1 cellular context compared by ENCODE assay signal in genomic region chr13:99663908-99664307, GRCh38.
TF ChIP-seq lines count a peak whose summit lies in the region.

No MANE protein-coding gene starts in this region.

TF ChIP-seq in HEK293, 187 proteins besides CTCF, POLR2A, EP300 and RAD21 (continued from another document):
- TF ChIP-seq, protein P1, sequence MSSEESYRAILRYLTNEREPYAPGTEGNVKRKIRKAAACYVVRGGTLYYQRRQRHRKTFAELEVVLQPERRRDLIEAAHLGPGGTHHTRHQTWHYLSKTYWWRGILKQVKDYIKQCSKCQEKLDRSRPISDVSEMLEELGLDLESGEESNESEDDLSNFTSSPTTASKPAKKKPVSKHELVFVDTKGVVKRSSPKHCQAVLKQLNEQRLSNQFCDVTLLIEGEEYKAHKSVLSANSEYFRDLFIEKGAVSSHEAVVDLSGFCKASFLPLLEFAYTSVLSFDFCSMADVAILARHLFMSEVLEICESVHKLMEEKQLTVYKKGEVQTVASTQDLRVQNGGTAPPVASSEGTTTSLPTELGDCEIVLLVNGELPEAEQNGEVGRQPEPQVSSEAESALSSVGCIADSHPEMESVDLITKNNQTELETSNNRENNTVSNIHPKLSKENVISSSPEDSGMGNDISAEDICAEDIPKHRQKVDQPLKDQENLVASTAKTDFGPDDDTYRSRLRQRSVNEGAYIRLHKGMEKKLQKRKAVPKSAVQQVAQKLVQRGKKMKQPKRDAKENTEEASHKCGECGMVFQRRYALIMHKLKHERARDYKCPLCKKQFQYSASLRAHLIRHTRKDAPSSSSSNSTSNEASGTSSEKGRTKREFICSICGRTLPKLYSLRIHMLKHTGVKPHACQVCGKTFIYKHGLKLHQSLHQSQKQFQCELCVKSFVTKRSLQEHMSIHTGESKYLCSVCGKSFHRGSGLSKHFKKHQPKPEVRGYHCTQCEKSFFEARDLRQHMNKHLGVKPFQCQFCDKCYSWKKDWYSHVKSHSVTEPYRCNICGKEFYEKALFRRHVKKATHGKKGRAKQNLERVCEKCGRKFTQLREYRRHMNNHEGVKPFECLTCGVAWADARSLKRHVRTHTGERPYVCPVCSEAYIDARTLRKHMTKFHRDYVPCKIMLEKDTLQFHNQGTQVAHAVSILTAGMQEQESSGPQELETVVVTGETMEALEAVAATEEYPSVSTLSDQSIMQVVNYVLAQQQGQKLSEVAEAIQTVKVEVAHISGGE (tag by site-specific recombination; conservative IDR thresholded peaks at IDR 0.05; ENCODE audit: low read depth) = no peak
- TF ChIP-seq ZNF530 (tag by site-specific recombination; IDR thresholded peaks at IDR 0.05; ENCODE audit: low read depth) = no peak
- TF ChIP-seq BCL6B (tag by site-specific recombination; IDR thresholded peaks at IDR 0.05) = no peak
- no peak for TF ChIP-seq ZNF391 (tag by site-specific recombination; IDR thresholded peaks at IDR 0.05; ENCODE audit: borderline replicate concordance, low read depth)
